Comparison of ENCODE assay signal across 8 cellular contexts in the genomic region with DNA sequence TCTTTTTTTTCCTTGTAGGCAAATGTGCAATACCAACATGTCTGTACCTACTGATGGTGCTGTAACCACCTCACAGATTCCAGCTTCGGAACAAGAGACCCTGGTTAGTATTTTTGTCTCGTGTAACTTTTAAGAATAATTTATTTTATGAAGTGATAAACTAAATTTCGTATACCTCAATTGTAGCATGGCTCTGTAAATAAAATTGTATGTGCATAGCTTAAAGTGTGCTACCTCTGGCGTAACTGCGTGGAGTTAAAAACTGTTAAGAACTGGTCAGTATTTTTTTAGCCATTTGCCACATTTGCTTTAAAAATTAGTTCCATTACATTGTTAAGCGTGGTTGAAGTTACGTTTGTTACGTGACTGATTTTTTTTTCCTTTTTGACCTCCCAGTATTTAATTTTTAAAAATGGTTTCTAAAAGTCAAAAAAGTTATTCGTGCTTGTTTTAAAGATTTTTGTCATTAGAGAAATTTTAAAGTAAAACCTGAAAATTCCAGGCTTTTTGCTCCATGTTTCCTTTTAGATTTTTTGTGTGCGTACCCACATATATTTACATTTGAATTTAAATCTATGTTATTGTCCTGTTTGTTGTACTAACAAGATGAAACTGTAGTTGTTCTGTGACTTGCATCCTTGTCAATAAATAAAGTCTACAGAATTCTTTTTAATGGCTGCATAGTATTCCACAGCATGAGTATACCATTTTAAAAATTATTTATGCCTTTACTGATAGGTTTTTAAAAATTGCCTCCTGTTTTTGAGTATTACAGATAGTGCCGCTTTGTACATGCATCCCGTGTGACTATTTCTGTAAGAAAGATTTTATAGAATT. TPM values are rescaled to one million over a fixed set of nuclear protein-coding genes. Genes with fewer than 3 reads are reported as not detected.
DNase-seq lines count a peak whose midpoint lies in the region; ATAC-seq and TF ChIP-seq lines count a peak whose summit lies in the region.

No MANE protein-coding gene starts in this region.

- H3K9me2 ChIP-seq in GM23248 (ENCODE audit: insufficient read depth) = no peaks in the 10 kb centered on the region

- H3K4me3 ChIP-seq in GM23248 (peak overlapping the region; percentile 92), skeletal muscle tissue (ENCODE audit: low read length in 3 of 3) (peak overlapping the region; percentile 91 to 98 (median 93))

- H3F3A ChIP-seq in GM23248 (ENCODE audit: insufficient read depth) = peaks cover 52% of the 10 kb centered on the region

- H4K20me1 ChIP-seq in GM23248 (ENCODE audit: insufficient read depth) = peaks cover 12% of the 10 kb centered on the region; the same call in 1 of the 2 replicates

- 77 to 78% methylated on average over 12 of the region's 12 CpGs for WGBS in GM23248 (ENCODE audit: low coverage in 1 of 2, low lambda C conversion rate in 2 of 2, missing lambda C conversion rate in 2 of 2), 2 experiments

- TF ChIP-seq CTCF in VCaP (conservative IDR thresholded peaks at IDR 0.05) (no peak), foreskin keratinocyte (conservative IDR thresholded peaks at IDR 0.05) (no peak)

- H3K9me3 ChIP-seq in GM23248 (ENCODE audit: low read depth) = no peaks in the 10 kb centered on the region
- H3K9me3 ChIP-seq in skeletal muscle tissue (ENCODE audit: control insufficient read depth in 3 of 3, low read length in 3 of 3) = no peaks in the 10 kb centered on the region

- H3K36me3 ChIP-seq in GM23248 (ENCODE audit: low read depth) (peaks cover 49% of the 10 kb centered on the region), skeletal muscle tissue (ENCODE audit: control insufficient read depth in 3 of 3, insufficient read depth in 3 of 3, low read length in 3 of 3) (peaks cover 7 to 14% (median 9%) of the 10 kb centered on the region in 3 donors)

- peaks cover 34% of the 10 kb centered on the region for H3K4me1 ChIP-seq in GM23248 (ENCODE audit: insufficient read depth)
- peaks cover 11% of the 10 kb centered on the region for H3K4me1 ChIP-seq in foreskin keratinocyte
- peaks cover 5 to 13% (median 10%) of the 10 kb centered on the region in 3 donors for H3K4me1 ChIP-seq in skeletal muscle tissue (ENCODE audit: control insufficient read depth in 3 of 3, insufficient read depth in 3 of 3, low read length in 3 of 3)

- peak overlapping the region; percentile 45; the same call in 1 of the 2 replicates for H2AFZ ChIP-seq in GM23248

- peak; percentile 35 for DNase-seq in GM23248
- no peak for DNase-seq in foreskin keratinocyte
- no peak for DNase-seq in HK-2 (ENCODE audit: unreplicated experiment)
- DNase-seq in GOT3 (lab: John Stamatoyannopoulos, UW) = no peak
- DNase-seq in activated effector memory CD4-positive, alpha-beta T cell treated with anti-CD3 and anti-CD28 coated beads, Interleukin-2, amount 50 U/mL, for 16 hours = no peak

- peak; percentile 1 for ATAC-seq in foreskin keratinocyte
- no peak for ATAC-seq in HG02588 (IDR thresholded peaks at IDR 0.05; ENCODE audit: unreplicated experiment)

- H3K4me2 ChIP-seq in GM23248 (ENCODE audit: unreplicated experiment) = peak overlapping the region; percentile 90

- H3K9ac ChIP-seq in GM23248 (peak overlapping the region; percentile 100), skeletal muscle tissue (ENCODE audit: low read depth in 1 of 3, low read length in 3 of 3) (peak overlapping the region; percentile 70 to 99 (median 99))

- no peaks in the 10 kb centered on the region for H3K27me3 ChIP-seq in GM23248 (replicated peaks; ENCODE audit: insufficient read depth)
- no peaks in the 10 kb centered on the region for H3K27me3 ChIP-seq in foreskin keratinocyte
- no peaks in the 10 kb centered on the region for H3K27me3 ChIP-seq in skeletal muscle tissue (ENCODE audit: control insufficient read depth in 3 of 3, insufficient read depth in 3 of 3, low read length in 3 of 3)

- in situ Hi-C loops in GM23248 (cut with MboI) = no loop called here

- peaks cover 59% of the 10 kb centered on the region for H3K79me2 ChIP-seq in GM23248 (ENCODE audit: insufficient read depth)

- H3K27ac ChIP-seq in GM23248 = peak overlapping the region; percentile 99
- peak overlapping the region; percentile 100 for H3K27ac ChIP-seq in VCaP
- no peak overlapping the region for H3K27ac ChIP-seq in foreskin keratinocyte
- peak overlapping the region; percentile 99 for H3K27ac ChIP-seq in skeletal muscle tissue (ENCODE audit: low read depth, low read length)

RNA-seq across cellular contexts. Expression of gene MDM2, which starts 1.4 kb away (rescaled TPM):
- 111 and 156 TPM in 2 replicates for total RNA-seq in GM23248 (2014; rRNA removed; shearing (Covaris generic))
- polyA plus RNA-seq in GM23248 (2016; fragmentation: Nextera tagmentation; extraction: Ambion mirVana) (71.4 and 80.4 TPM in 2 replicates), foreskin keratinocyte (57.5 and 60.1 TPM in 2 replicates)
- total RNA-seq in foreskin keratinocyte (110 and 114 TPM in 2 replicates), skeletal muscle tissue (85.1 TPM)
